Comparison of ENCODE assay signal across 27 cellular contexts in the genomic region with DNA sequence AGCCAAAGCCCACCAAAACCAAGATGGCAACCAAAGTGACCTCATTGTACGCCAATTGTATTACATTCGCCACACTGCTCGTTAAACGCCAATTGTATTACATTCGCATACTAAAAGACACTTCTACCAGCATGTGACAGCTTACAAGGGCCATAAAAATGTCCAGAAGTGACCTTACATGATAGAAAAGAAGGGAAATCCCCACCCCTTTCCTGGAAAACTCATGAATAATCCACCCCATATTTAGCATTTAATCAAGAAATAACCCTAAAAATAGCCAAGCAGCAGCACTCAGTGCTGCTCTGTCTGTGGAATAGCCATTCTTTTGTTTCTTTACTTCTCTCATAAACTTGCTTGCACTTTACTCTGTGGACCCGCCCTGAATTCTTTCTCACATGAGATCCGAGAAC. TPM values are rescaled to one million over a fixed set of nuclear protein-coding genes. Genes with fewer than 3 reads are reported as not detected.
A peak's percentile ranks its signal among the peaks of the same experiment; 100 is the strongest.
DNase-seq lines count a peak whose midpoint lies in the region; ATAC-seq and TF ChIP-seq lines count a peak whose summit lies in the region.
"Had no signal": no experiment of that assay in that cellular context is flagged by ENCODE, and none has a peak within 500 bp of the region (broad histone marks: within the 10 kb centered on the region; RNA-seq: fewer than 3 reads in every experiment).

No MANE protein-coding gene starts in this region.

- no peak for DNase-seq in Right ventricle myocardium inferior (ENCODE audit: missing footprints)
- DNase-seq in cardiac septum (ENCODE audit: low spot score), result no peak
- no peak for DNase-seq in left ventricle myocardium inferior
- DNase-seq in omental fat pad (ENCODE audit: low spot score), result no peak
- no peak for DNase-seq in upper lobe of right lung
- no peak for DNase-seq in OCI-M1 (lab: John Stamatoyannopoulos, UW)
- DNase-seq: activated B cell treated with CpG ODN at 0.5 μM for 24 hours; activated CD4-positive, alpha-beta memory T cell treated with anti-CD3 and anti-CD28 coated beads for 36 hours; activated gamma-delta T cell treated with Interleukin-2 at 50 U/mL for 16 hours; activated T-cell treated with anti-CD3 and anti-CD28 coated beads for 4 hours; amniotic stem cell; caudate nucleus; DMS79 treated with DMSO at 0.1 percent for 48 hours; dorsolateral prefrontal cortex; foreskin fibroblast; Kasumi-1; kidney; NCI-H1694 treated with DMSO at 0.1 percent for 48 hours; NCI-H748 treated with DMSO at 0.1 percent for 48 hours; pancreas; stimulated activated CD4-positive, alpha-beta T cell treated with anti-CD3 and anti-CD28 coated beads, Interleukin-4, amount 100 ng/mL, for 24 hours; stimulated activated naive CD8-positive, alpha-beta T cell treated with anti-CD3 and anti-CD28 coated beads, Interleukin-15, Interleukin-2, amounts not matched to agents 100 U/mL and 50 U/mL, for 24 hours; T1000 had no signal

- H3K36me3 ChIP-seq in left ventricle myocardium inferior (peaks cover 23% of the 10 kb centered on the region), upper lobe of right lung (peaks cover 22% of the 10 kb centered on the region)

- ATAC-seq in Right ventricle myocardium inferior (peak; percentile 68), omental fat pad (ENCODE audit: low FRiP score) (peak; percentile 38), upper lobe of right lung (no peak), HG03378 (IDR thresholded peaks at IDR 0.05; ENCODE audit: unreplicated experiment) (no peak), GM18861 (IDR thresholded peaks at IDR 0.05; ENCODE audit: unreplicated experiment) (no peak)
- ATAC-seq: GM23338; natural killer cell treated with Interleukin-12 subunit alpha and Interleukin-12 subunit beta and Interleukin-15 and Interleukin-18, amount 100 ng/mL, for 72 hours; stimulated activated naive CD8-positive, alpha-beta T cell treated with anti-CD3 and anti-CD28 coated beads, Interleukin-15, Interleukin-2, amounts not matched to agents 100 U/mL and 50 U/mL, for 24 hours had no signal

- H3K9me3 ChIP-seq in left ventricle myocardium inferior (replicated peaks) (no peaks in the 10 kb centered on the region), upper lobe of right lung (no peaks in the 10 kb centered on the region)
- H3K9me3 ChIP-seq: pancreas had no signal

- intact Hi-C loops in Right ventricle myocardium inferior (cut with DNase I) (no loop called here), cardiac septum (cut with DNase I) (no loop called here), left ventricle myocardium inferior (cut with micrococcal nuclease) (no loop called here), upper lobe of right lung (cut with DNase I) (no loop called here)

- TF ChIP-seq CTCF in left ventricle myocardium inferior (IDR thresholded peaks at IDR 0.05; ENCODE audit: borderline replicate concordance), result no peak
- TF ChIP-seq CTCF in omental fat pad (IDR thresholded peaks at IDR 0.05), result no peak
- TF ChIP-seq CTCF in upper lobe of right lung (IDR thresholded peaks at IDR 0.05), result no peak

- H3K27ac ChIP-seq in left ventricle myocardium inferior (replicated peaks) (peak overlapping the region; percentile 83), upper lobe of right lung (peak overlapping the region; percentile 3)

- H3K4me1 ChIP-seq in left ventricle myocardium inferior, result peaks cover 37% of the 10 kb centered on the region
- H3K4me1 ChIP-seq in upper lobe of right lung, result no peaks in the 10 kb centered on the region

- H3K27me3 ChIP-seq in left ventricle myocardium inferior (ENCODE audit: low read depth) (no peaks in the 10 kb centered on the region), upper lobe of right lung (no peaks in the 10 kb centered on the region)
- H3K27me3 ChIP-seq: dorsolateral prefrontal cortex, pancreas had no signal

- H3K4me3 ChIP-seq in left ventricle myocardium inferior (no peak overlapping the region), upper lobe of right lung (no peak overlapping the region)
- H3K4me3 ChIP-seq: dorsolateral prefrontal cortex, GM23338, pancreas had no signal

RNA-seq across cellular contexts. Expression of gene PSMD7, which starts 25.7 kb away (rescaled TPM):
- total RNA-seq in Right ventricle myocardium inferior, result 123 TPM
- total RNA-seq in cardiac septum, result 127 TPM
- 123 TPM for total RNA-seq in left ventricle myocardium inferior
- total RNA-seq in omental fat pad, result 10 to 100 TPM; 62.3 to 99.8 (median 73.3) TPM
- 59.7 TPM for total RNA-seq in upper lobe of right lung

RNA-seq across cellular contexts. Expression of gene NPIPB15, which starts 53.8 kb away (rescaled TPM):
- total RNA-seq in Right ventricle myocardium inferior (not detected), cardiac septum (not detected), left ventricle myocardium inferior (not detected), omental fat pad (1 to 10 TPM in 3 of 4 donors, not detected in 1; 2.7 to 8.0 (median 3.4) TPM), upper lobe of right lung (not detected)

Comparison
In these comparisons a context has a peak if more than half of its experiments do, and no peak if none do; other contexts are left out.
1. ATAC-seq: peak in Right ventricle myocardium inferior (single experiment) and omental fat pad (single experiment); none in upper lobe of right lung (single experiment), HG03378 (single experiment) and GM18861 (single experiment).